8 cellular contexts compared by ENCODE assay signal in the genomic region with DNA sequence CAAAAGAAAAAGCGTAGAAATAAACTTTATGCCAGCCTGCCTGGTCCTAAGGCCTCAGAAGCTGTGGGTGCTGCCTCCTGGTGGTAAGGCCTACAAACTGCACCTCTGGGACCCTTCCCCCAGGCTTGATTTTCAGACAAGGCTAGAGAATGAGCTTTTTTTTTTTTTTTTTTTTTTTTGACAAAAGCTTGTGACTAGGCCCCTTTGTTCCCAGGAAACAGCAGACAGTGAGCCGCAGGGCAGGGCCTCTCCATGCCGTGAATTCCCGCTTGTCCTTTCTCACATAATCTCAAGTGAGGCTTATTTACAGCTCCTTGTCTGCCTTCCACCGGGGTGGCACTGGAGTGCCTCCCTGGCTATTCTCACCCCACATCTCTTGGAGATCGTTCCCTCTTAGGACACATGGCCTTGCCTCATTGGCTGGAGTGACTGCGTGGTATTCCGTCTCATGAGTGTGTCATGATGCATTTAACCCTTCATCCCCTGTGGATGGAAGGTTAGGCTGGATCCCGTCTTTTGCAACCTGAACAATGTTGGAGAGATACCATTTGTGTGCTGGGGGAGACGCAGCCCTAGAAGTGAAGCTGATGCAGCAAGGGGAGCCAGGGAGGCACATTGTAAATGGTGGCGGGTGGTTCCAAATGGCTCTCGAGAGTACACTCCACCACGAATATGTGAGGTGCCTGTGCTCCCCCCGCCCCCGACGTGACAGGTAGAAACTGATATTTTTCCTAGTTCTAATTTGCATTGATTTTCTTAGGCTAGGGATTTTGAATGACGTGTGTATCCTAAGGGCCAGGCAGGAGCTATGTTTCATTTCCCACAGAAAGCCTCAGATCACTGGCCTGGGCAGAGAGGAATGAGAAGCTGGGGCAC. TPM values are rescaled to one million over a fixed set of nuclear protein-coding genes. Genes with fewer than 3 reads are reported as not detected.
DNase-seq lines count a peak whose midpoint lies in the region; ATAC-seq, FAIRE-seq and TF ChIP-seq lines count a peak whose summit lies in the region.

No MANE protein-coding gene starts in this region.

- no peaks in the 10 kb centered on the region for H3K9me3 ChIP-seq in BE2C

- ATAC-seq in GM18873 (IDR thresholded peaks at IDR 0.05; ENCODE audit: low FRiP score, unreplicated experiment): no peak

- DNase-seq in BE2C (peak; percentile 32), H54 (ENCODE audit: insufficient read length, low spot score) (peak; percentile 90), NOMO-1 (lab: John Stamatoyannopoulos, UW; ENCODE audit: unreplicated experiment in 2 of 2) (peak; percentile 31 to 48), epidermal melanocyte (ENCODE audit: insufficient read length, low spot score) (peak; percentile 98), midbrain (lab: John Stamatoyannopoulos, UW) (peak; percentile 90)
- DNase-seq in activated CD8-positive, alpha-beta memory T cell treated with anti-CD3 and anti-CD28 coated beads, Interleukin-2, amount 50 U/mL, for 4 hours: peak; percentile 61
- DNase-seq in stimulated activated CD8-positive, alpha-beta memory T cell treated with anti-CD3 and anti-CD28 coated beads, Interleukin-4, amount 100 ng/mL, for 1 hour (ENCODE audit: low read depth in 2 of 2, low spot score in 1 of 2): peak; percentile 15 to 33

- FAIRE-seq in H54 (lab: Jason Lieb, UNC): no peak

- no peak for TF ChIP-seq POLR2A in H54 (IDR thresholded peaks at IDR 0.05; ENCODE audit: low read depth, low read length)

- no peaks in the 10 kb centered on the region for H3K27me3 ChIP-seq in BE2C

- H3K36me3 ChIP-seq in BE2C: no peaks in the 10 kb centered on the region; the same call in 1 of the 2 replicates

- TF ChIP-seq CTCF in BE2C (IDR thresholded peaks at IDR 0.05; ENCODE audit: low read depth, low read length): peak; percentile 79

- no peak overlapping the region for H3K4me3 ChIP-seq in BE2C (ENCODE audit: low read depth, low read length)

- no peaks in the 10 kb centered on the region for H3K4me1 ChIP-seq in BE2C

RNA-seq across cellular contexts. Expression of a gene that starts 49.6 kb away (rescaled TPM):
- polyA plus RNA-seq in BE2C (2012; ENCODE audit: insufficient read depth, insufficient read length, low read depth): 91.7 TPM

Comparison
In these comparisons a context has a peak if more than half of its experiments do, and no peak if none do; other contexts are left out.
1. DNase-seq: peak in every context shown above with its lines; median percentile 98 in epidermal melanocyte; 90 in H54; 90 in midbrain; 61 in activated CD8-positive, alpha-beta memory T cell treated with anti-CD3 and anti-CD28 coated beads, Interleukin-2, amount 50 U/mL, for 4 hours; 40 in NOMO-1; 32 in BE2C; 24 in stimulated activated CD8-positive, alpha-beta memory T cell treated with anti-CD3 and anti-CD28 coated beads, Interleukin-4, amount 100 ng/mL, for 1 hour.